Comparison of ENCODE assay signal across 15 cellular contexts in genomic region chr9:136837146-136837855, GRCh38. TPM values are rescaled to one million over a fixed set of nuclear protein-coding genes. Genes with fewer than 3 reads are reported as not detected.
DNase-seq lines count a peak whose midpoint lies in the region; ATAC-seq, FAIRE-seq and TF ChIP-seq lines count a peak whose summit lies in the region.
"Had no signal": no experiment of that assay in that cellular context is flagged by ENCODE, and none has a peak within 500 bp of the region (broad histone marks: within the 10 kb centered on the region; RNA-seq: fewer than 3 reads in every experiment).

No MANE protein-coding gene starts in this region.

- H3K9me3 ChIP-seq in cardiac muscle cell (ENCODE audit: low read depth) (no peaks in the 10 kb centered on the region), K562 (replicated peaks; ENCODE audit: control insufficient read depth, insufficient read depth, low read depth, low read length) (no peaks in the 10 kb centered on the region), neuronal stem cell (replicated peaks in 1 of 2; ENCODE audit: control insufficient read depth in 2 of 2, insufficient read depth in 1 of 2, low read depth in 1 of 2, low read length in 2 of 2) (no peaks in the 10 kb centered on the region)
- H3K9me3 ChIP-seq: BLaER1 treated with 17β-estradiol and CSF1 and Interleukin-3, amounts not matched to agents 10 nM and 100 nM; HAP-1 had no signal

- WGBS in K562 (ENCODE audit: insufficient coverage, low coverage, missing lambda C conversion rate), result 84% methylated on average over 19 of the region's 27 CpGs
- no CpG with 5 or more reads among the region's 27 CpGs for WGBS in neuronal stem cell (ENCODE audit: extremely low coverage in 2 of 2, insufficient read length in 2 of 2, insufficient replicate concordance in 1 of 2), 2 donors

- no peak overlapping the region for H3K14ac ChIP-seq in neuronal stem cell (ENCODE audit: low read length)

- peak overlapping the region; percentile 80 for H3K23ac ChIP-seq in neuronal stem cell (ENCODE audit: low read depth, low read length, poor library complexity)

- ATAC-seq in K562, result no peak

- H3K9me1 ChIP-seq in K562 (ENCODE audit: control insufficient read depth, insufficient read depth, low read length), result peaks cover 3% of the 10 kb centered on the region

- no peak for FAIRE-seq in K562 (lab: Jason Lieb, UNC)
- FAIRE-seq: H1 had no signal

- no peak overlapping the region for H3K4me3 ChIP-seq in cardiac muscle cell
- H3K4me3 ChIP-seq in K562, result no peak overlapping the region
- H3K4me3 ChIP-seq in neuronal stem cell (ENCODE audit: low read length in 2 of 2), result no peak overlapping the region
- H3K4me3 ChIP-seq: BLaER1 treated with 17β-estradiol and CSF1 and Interleukin-3, amounts not matched to agents 10 nM and 100 nM; HAP-1 had no signal

- H2AFZ ChIP-seq in K562 (ENCODE audit: low read depth, low read length) (no peak overlapping the region), neuronal stem cell (ENCODE audit: low read length) (no peak overlapping the region)

- H2BK15ac ChIP-seq in neuronal stem cell (ENCODE audit: low read length), result no peak overlapping the region

- no peaks in the 10 kb centered on the region for H3K27me3 ChIP-seq in cardiac muscle cell
- no peaks in the 10 kb centered on the region for H3K27me3 ChIP-seq in K562 (ENCODE audit: control insufficient read depth in 2 of 2, insufficient read depth in 2 of 2, low read length in 2 of 2)
- H3K27me3 ChIP-seq in neuronal stem cell (ENCODE audit: control insufficient read depth in 3 of 3, insufficient read depth in 3 of 3, low read depth in 1 of 3, low read length in 3 of 3), result no peaks in the 10 kb centered on the region
- H3K27me3 ChIP-seq: BLaER1 treated with 17β-estradiol and CSF1 and Interleukin-3, amounts not matched to agents 10 nM and 100 nM had no signal

- CTCF ChIA-PET in K562 (lab: Yijun Ruan, JAX; ENCODE audit: low intra/inter-chr PET ratio), result no interaction called here

- DNase-seq in cardiac muscle cell (ENCODE audit: low read depth in 1 of 2, low spot score in 1 of 2) (no peak), cardiac septum (ENCODE audit: low spot score) (no peak), K562 (ENCODE audit: extremely low read depth in 1 of 4, low spot score in 3 of 4) (no peak), neuronal stem cell (ENCODE audit: low spot score) (no peak), COLO829 (ENCODE audit: low spot score) (no peak)
- no peak for DNase-seq in activated CD4-positive, alpha-beta T cell treated with anti-CD3 and anti-CD28 coated beads, Interleukin-2, amount 50 U/mL, for 1 hour
- DNase-seq: 8988T; AML-193; Calu3; CD4-positive, CD25-positive, alpha-beta regulatory T cell; DMS 273 treated with DMSO at 0.1 percent for 48 hours had no signal

- H3K18ac ChIP-seq in neuronal stem cell (ENCODE audit: low read length), result peak overlapping the region; percentile 48

- no peak overlapping the region for H2BK12ac ChIP-seq in neuronal stem cell (ENCODE audit: low read length)

- no peak overlapping the region for H2AK5ac ChIP-seq in neuronal stem cell (ENCODE audit: low read depth, low read length)

- H2BK5ac ChIP-seq in neuronal stem cell (ENCODE audit: low read length), result no peak overlapping the region

- H3K4me2 ChIP-seq in K562 (ENCODE audit: insufficient read depth, low read length) (no peak overlapping the region), neuronal stem cell (ENCODE audit: insufficient read depth, low read length, poor library complexity, severe bottlenecking) (no peak overlapping the region)
- H3K4me2 ChIP-seq: BLaER1 treated with 17β-estradiol and CSF1 and Interleukin-3, amounts not matched to agents 10 nM and 100 nM had no signal

- no peak overlapping the region for H4K91ac ChIP-seq in neuronal stem cell (ENCODE audit: low read depth, low read length, poor library complexity)

- H3K4me1 ChIP-seq in cardiac muscle cell (ENCODE audit: low read depth) (peaks cover 21% of the 10 kb centered on the region), K562 (replicated peaks in 1 of 2; ENCODE audit: control insufficient read depth in 2 of 2, insufficient read depth in 2 of 2, low read length in 2 of 2) (peaks cover 7 to 75% of the 10 kb centered on the region in 2 experiments), neuronal stem cell (ENCODE audit: control insufficient read depth in 2 of 2, insufficient read depth in 1 of 2, low read depth in 1 of 2, low read length in 2 of 2) (peaks cover 23 to 25% of the 10 kb centered on the region in 2 donors)

- TF ChIP-seq POLR2A in K562 (conservative IDR thresholded peaks at IDR 0.05), result no peak

- H4K8ac ChIP-seq in neuronal stem cell (ENCODE audit: low read depth, low read length), result no peak overlapping the region

- no peak for TF ChIP-seq RAD21 in K562 (CRISPR knock-in tag; conservative IDR thresholded peaks at IDR 0.05 in 1 of 2, IDR thresholded peaks at IDR 0.05 in 1 of 2)

- no peak for TF ChIP-seq CTCF in cardiac muscle cell (IDR thresholded peaks at IDR 0.05; ENCODE audit: low read depth, low read length)
- TF ChIP-seq CTCF in K562 (IDR thresholded peaks at IDR 0.05 in 2 of 3, conservative IDR thresholded peaks at IDR 0.05 in 1 of 3; ENCODE audit: insufficient read depth in 2 of 3, low read depth in 1 of 3, low read length in 3 of 3), result no peak

- H3K36me3 ChIP-seq in cardiac muscle cell, result peaks cover 14% of the 10 kb centered on the region
- peaks cover 74% of the 10 kb centered on the region; the same call in 2 of the 3 replicates for H3K36me3 ChIP-seq in K562 (ENCODE audit: control insufficient read depth, insufficient read depth, low read length)
- peaks cover 19 to 69% of the 10 kb centered on the region in 2 donors for H3K36me3 ChIP-seq in neuronal stem cell (replicated peaks in 1 of 2; ENCODE audit: control insufficient read depth in 2 of 2, insufficient read depth in 2 of 2, low read length in 2 of 2)

- no peak for TF ChIP-seq EP300 in K562 (IDR thresholded peaks at IDR 0.05; ENCODE audit: low read length)

- H3K27ac ChIP-seq in cardiac muscle cell (peak overlapping the region; percentile 88), K562 (ENCODE audit: extremely low read depth, low read depth, low read length) (no peak overlapping the region), neuronal stem cell (replicated peaks; ENCODE audit: low read length) (no peak overlapping the region)
- H3K27ac ChIP-seq: BLaER1 treated with 17β-estradiol and CSF1 and Interleukin-3, amounts not matched to agents 10 nM and 100 nM; HL-60 had no signal

- no peaks in the 10 kb centered on the region for H3K79me2 ChIP-seq in K562 (ENCODE audit: control insufficient read depth, insufficient read depth, low read length)

- no peak overlapping the region for H3K4ac ChIP-seq in neuronal stem cell (ENCODE audit: low read length)

- intact Hi-C loops in cardiac septum (cut with DNase I) (no loop called here), K562 (cut with micrococcal nuclease) (no loop called here)

- POLR2A ChIA-PET in K562 (lab: Yijun Ruan, JAX), result interaction anchor here (0.6 to 1.3 kb wide), 3 partner anchors 10 to 380 kb away, joined by 3 to 5 read pairs (median 4); no protein-coding TSS in a partner anchor

- no TSS peak for BruUV-seq in K562 (replicated peaks; lab: Mats Ljungman, UMichigan)

- H3K79me1 ChIP-seq in neuronal stem cell (ENCODE audit: low read depth, low read length), result peaks cover 10% of the 10 kb centered on the region

- in situ Hi-C loops in K562 (cut with MboI), result no loop called here

- H4K20me1 ChIP-seq in K562 (replicated peaks; ENCODE audit: control insufficient read depth, insufficient read depth, low read length), result peaks cover 17% of the 10 kb centered on the region

- no peak overlapping the region; a peak in 1 of 4 replicates for H3K9ac ChIP-seq in K562 (ENCODE audit: insufficient read depth in 1 of 2, low read depth in 2 of 2, low read length in 2 of 2)
- H3K9ac ChIP-seq in neuronal stem cell (ENCODE audit: low read depth, low read length, poor library complexity), result no peak overlapping the region
- H3K9ac ChIP-seq: BLaER1 treated with 17β-estradiol and CSF1 and Interleukin-3, amounts not matched to agents 10 nM and 100 nM had no signal

- H2BK120ac ChIP-seq in neuronal stem cell (ENCODE audit: low read depth, low read length), result no peak overlapping the region

RNA-seq across cellular contexts. Expression of gene AJM1, which starts 5.0 kb away (rescaled TPM):
- total RNA-seq in cardiac muscle cell (8.5 and 12.2 TPM in 2 replicates), cardiac septum (8.6 TPM), K562 (2014; rRNA removed) (2.0 and 2.8 TPM in 2 replicates), K562 (2014; rRNA removed; fragmentation: Illumina TruSeq; extraction: Trizol) (0.07 TPM in 1 of 2 replicates, not detected in the other), K562 (2015; rRNA removed; fragmentation: Illumina TruSeq; extraction: Trizol) (0.83 and 0.94 TPM in 2 replicates), K562 (2021) (3.2 TPM in 2 replicates)
- polyA plus RNA-seq in cardiac muscle cell (8.7 and 12.1 TPM in 2 replicates), K562 (2011; rRNA removed) (0.46 and 1.1 TPM in 2 replicates), K562 (2014; fragmentation: Illumina TruSeq; extraction: Trizol) (0.06 and 0.54 TPM in 2 replicates), K562 (2014; fragmentation: Nextera tagmentation; extraction: Ambion mirVana) (under 1 TPM in 1 of 2 experiments, not detected in 1; 0.01 TPM), K562 (2014; rRNA removed) (2.2 and 3.7 TPM in 2 replicates)
- 3.5 and 12.8 TPM in 2 replicates for total RNA-seq in K562 (2011; cell fraction: chromatin; rRNA removed; ENCODE audit: low replicate concordance)
- 13.2 and 13.6 TPM in 2 replicates for total RNA-seq in K562 (2011; cell fraction: nucleolus; rRNA removed)
- total RNA-seq in K562 (2011; cell fraction: nucleoplasm; rRNA removed), result 7.8 and 10.9 TPM in 2 replicates
- polyA plus RNA-seq in K562 (2011; cell fraction: cytosol; rRNA removed), result 0.49 and 1.00 TPM in 2 replicates
- 11.7 and 16.6 TPM in 2 replicates for polyA plus RNA-seq in K562 (2011; cell fraction: nucleus; rRNA removed)
- polyA plus RNA-seq in K562 (2012), result 2.1 and 4.3 TPM in 2 replicates
- 0.11 and 0.12 TPM in 2 replicates for polyA minus RNA-seq in K562 (2011; rRNA and poly(A)+ RNA removed)
- 0.86 and 1.3 TPM in 2 replicates for polyA minus RNA-seq in K562 (2011; cell fraction: cytosol; rRNA and poly(A)+ RNA removed)
- 2.6 and 3.0 TPM in 2 replicates for polyA minus RNA-seq in K562 (2011; cell fraction: nucleus; rRNA and poly(A)+ RNA removed)
- 0.42 TPM for polyA plus RNA-seq in neuronal stem cell (2013, experiment 1 of 2)
- polyA plus RNA-seq in neuronal stem cell (2013, experiment 2 of 2), result 0.44 TPM

RNA-seq across cellular contexts. Expression of gene PHPT1, which starts 11.9 kb away (rescaled TPM):
- total RNA-seq in cardiac muscle cell, result 185 and 235 TPM in 2 replicates
- 557 and 565 TPM in 2 replicates for polyA plus RNA-seq in cardiac muscle cell
- 296 TPM for total RNA-seq in cardiac septum
- 45.1 and 180 TPM in 2 replicates for total RNA-seq in K562 (2011; cell fraction: chromatin; rRNA removed; ENCODE audit: low replicate concordance)
- total RNA-seq in K562 (2011; cell fraction: nucleolus; rRNA removed), result 169 and 176 TPM in 2 replicates
- total RNA-seq in K562 (2011; cell fraction: nucleoplasm; rRNA removed), result 73.7 and 101 TPM in 2 replicates
- 114 and 142 TPM in 2 replicates for total RNA-seq in K562 (2014; rRNA removed)
- 16.4 and 20.9 TPM in 2 replicates for total RNA-seq in K562 (2014; rRNA removed; fragmentation: Illumina TruSeq; extraction: Trizol)
- 93.0 and 96.7 TPM in 2 replicates for total RNA-seq in K562 (2015; rRNA removed; fragmentation: Illumina TruSeq; extraction: Trizol)
- total RNA-seq in K562 (2021), result 126 and 135 TPM in 2 replicates
- polyA plus RNA-seq in K562 (2011; rRNA removed), result 50.9 and 84.3 TPM in 2 replicates
- 137 and 211 TPM in 2 replicates for polyA plus RNA-seq in K562 (2011; cell fraction: cytosol; rRNA removed)
- polyA plus RNA-seq in K562 (2011; cell fraction: nucleus; rRNA removed), result 314 and 360 TPM in 2 replicates
- polyA plus RNA-seq in K562 (2012), result 124 and 150 TPM in 2 replicates
- polyA plus RNA-seq in K562 (2014; fragmentation: Illumina TruSeq; extraction: Trizol), result 80.2 and 98.6 TPM in 2 replicates
- polyA plus RNA-seq in K562 (2014; fragmentation: Nextera tagmentation; extraction: Ambion mirVana), result 100 to 1,000 TPM; 131 to 166 TPM
- 129 and 161 TPM in 2 replicates for polyA plus RNA-seq in K562 (2014; rRNA removed)
- polyA minus RNA-seq in K562 (2011; rRNA and poly(A)+ RNA removed), result 7.0 and 7.2 TPM in 2 replicates
- polyA minus RNA-seq in K562 (2011; cell fraction: cytosol; rRNA and poly(A)+ RNA removed), result 19.4 and 27.9 TPM in 2 replicates
- polyA minus RNA-seq in K562 (2011; cell fraction: nucleus; rRNA and poly(A)+ RNA removed), result 31.0 and 41.3 TPM in 2 replicates
- 230 TPM for polyA plus RNA-seq in neuronal stem cell (2013, experiment 1 of 2)
- 218 TPM for polyA plus RNA-seq in neuronal stem cell (2013, experiment 2 of 2)

RNA-seq across cellular contexts. Expression of gene MAMDC4, which starts 14.8 kb away (rescaled TPM):
- total RNA-seq in cardiac muscle cell (22.2 and 29.7 TPM in 2 replicates), cardiac septum (11.0 TPM), K562 (2014; rRNA removed) (4.5 and 7.1 TPM in 2 replicates), K562 (2014; rRNA removed; fragmentation: Illumina TruSeq; extraction: Trizol) (0.10 and 0.47 TPM in 2 replicates), K562 (2015; rRNA removed; fragmentation: Illumina TruSeq; extraction: Trizol) (2.9 and 3.6 TPM in 2 replicates), K562 (2021) (9.6 and 11.0 TPM in 2 replicates)
- polyA plus RNA-seq in cardiac muscle cell (8.7 and 17.8 TPM in 2 replicates), K562 (2011; rRNA removed) (1.3 and 3.6 TPM in 2 replicates), K562 (2014; fragmentation: Illumina TruSeq; extraction: Trizol) (1.5 and 2.2 TPM in 2 replicates), K562 (2014; fragmentation: Nextera tagmentation; extraction: Ambion mirVana) (under 1 TPM; 0.03 to 0.18 TPM), K562 (2014; rRNA removed) (7.9 and 10.8 TPM in 2 replicates)
- total RNA-seq in K562 (2011; cell fraction: chromatin; rRNA removed; ENCODE audit: low replicate concordance), result 9.8 and 44.0 TPM in 2 replicates
- total RNA-seq in K562 (2011; cell fraction: nucleolus; rRNA removed), result 38.6 and 45.4 TPM in 2 replicates
- 15.4 and 16.5 TPM in 2 replicates for total RNA-seq in K562 (2011; cell fraction: nucleoplasm; rRNA removed)
- polyA plus RNA-seq in K562 (2011; cell fraction: cytosol; rRNA removed), result 0.74 and 2.6 TPM in 2 replicates
- polyA plus RNA-seq in K562 (2011; cell fraction: nucleus; rRNA removed), result 45.8 and 94.5 TPM in 2 replicates
- 6.9 and 15.2 TPM in 2 replicates for polyA plus RNA-seq in K562 (2012)
- 0.06 and 0.21 TPM in 2 replicates for polyA minus RNA-seq in K562 (2011; rRNA and poly(A)+ RNA removed)
- polyA minus RNA-seq in K562 (2011; cell fraction: cytosol; rRNA and poly(A)+ RNA removed), result 1.1 and 1.5 TPM in 2 replicates
- 5.0 and 5.6 TPM in 2 replicates for polyA minus RNA-seq in K562 (2011; cell fraction: nucleus; rRNA and poly(A)+ RNA removed)
- 3.6 TPM for polyA plus RNA-seq in neuronal stem cell (2013, experiment 1 of 2)
- 3.2 TPM for polyA plus RNA-seq in neuronal stem cell (2013, experiment 2 of 2)

RNA-seq across cellular contexts. Expression of gene EDF1, which starts 28.8 kb away (rescaled TPM):
- total RNA-seq in cardiac muscle cell (741 and 1,028 TPM in 2 replicates), cardiac septum (293 TPM), K562 (2014; rRNA removed) (532 and 564 TPM in 2 replicates), K562 (2014; rRNA removed; fragmentation: Illumina TruSeq; extraction: Trizol) (132 and 198 TPM in 2 replicates), K562 (2015; rRNA removed; fragmentation: Illumina TruSeq; extraction: Trizol) (363 and 368 TPM in 2 replicates), K562 (2021) (302 and 324 TPM in 2 replicates)
- polyA plus RNA-seq in cardiac muscle cell (496 and 793 TPM in 2 replicates), K562 (2011; rRNA removed) (235 TPM in 2 replicates), K562 (2014; fragmentation: Illumina TruSeq; extraction: Trizol) (318 and 384 TPM in 2 replicates), K562 (2014; fragmentation: Nextera tagmentation; extraction: Ambion mirVana) (100 to 1,000 TPM in 1 of 2 experiments, 10 to 100 TPM in 1; 81.0 to 108 TPM), K562 (2014; rRNA removed) (526 and 558 TPM in 2 replicates)
- 59.6 and 137 TPM in 2 replicates for total RNA-seq in K562 (2011; cell fraction: chromatin; rRNA removed; ENCODE audit: low replicate concordance)
- 95.8 and 97.7 TPM in 2 replicates for total RNA-seq in K562 (2011; cell fraction: nucleolus; rRNA removed)
- 83.2 and 87.5 TPM in 2 replicates for total RNA-seq in K562 (2011; cell fraction: nucleoplasm; rRNA removed)
- 308 and 335 TPM in 2 replicates for polyA plus RNA-seq in K562 (2011; cell fraction: cytosol; rRNA removed)
- polyA plus RNA-seq in K562 (2011; cell fraction: nucleus; rRNA removed), result 223 and 253 TPM in 2 replicates
- 389 and 638 TPM in 2 replicates for polyA plus RNA-seq in K562 (2012)
- polyA minus RNA-seq in K562 (2011; rRNA and poly(A)+ RNA removed), result 128 and 129 TPM in 2 replicates
- polyA minus RNA-seq in K562 (2011; cell fraction: cytosol; rRNA and poly(A)+ RNA removed), result 82.8 and 116 TPM in 2 replicates
- 37.3 and 41.4 TPM in 2 replicates for polyA minus RNA-seq in K562 (2011; cell fraction: nucleus; rRNA and poly(A)+ RNA removed)
- polyA plus RNA-seq in neuronal stem cell (2013, experiment 1 of 2), result 289 TPM
- polyA plus RNA-seq in neuronal stem cell (2013, experiment 2 of 2), result 288 TPM

RNA-seq across cellular contexts. Expression of gene RABL6, which starts 29.6 kb away (rescaled TPM):
- 131 and 153 TPM in 2 replicates for total RNA-seq in cardiac muscle cell
- 101 and 115 TPM in 2 replicates for polyA plus RNA-seq in cardiac muscle cell
- total RNA-seq in cardiac septum, result 66.4 TPM
- 250 and 572 TPM in 2 replicates for total RNA-seq in K562 (2011; cell fraction: chromatin; rRNA removed; ENCODE audit: low replicate concordance)
- total RNA-seq in K562 (2011; cell fraction: nucleolus; rRNA removed), result 321 and 330 TPM in 2 replicates
- total RNA-seq in K562 (2011; cell fraction: nucleoplasm; rRNA removed), result 231 and 237 TPM in 2 replicates
- 141 and 154 TPM in 2 replicates for total RNA-seq in K562 (2014; rRNA removed)
- 34.2 and 44.6 TPM in 2 replicates for total RNA-seq in K562 (2014; rRNA removed; fragmentation: Illumina TruSeq; extraction: Trizol)
- 84.5 and 85.0 TPM in 2 replicates for total RNA-seq in K562 (2015; rRNA removed; fragmentation: Illumina TruSeq; extraction: Trizol)
- total RNA-seq in K562 (2021), result 165 and 181 TPM in 2 replicates
- 109 and 142 TPM in 2 replicates for polyA plus RNA-seq in K562 (2011; rRNA removed)
- polyA plus RNA-seq in K562 (2011; cell fraction: cytosol; rRNA removed), result 89.0 and 119 TPM in 2 replicates
- polyA plus RNA-seq in K562 (2011; cell fraction: nucleus; rRNA removed), result 341 and 396 TPM in 2 replicates
- 134 and 138 TPM in 2 replicates for polyA plus RNA-seq in K562 (2012)
- polyA plus RNA-seq in K562 (2014; fragmentation: Illumina TruSeq; extraction: Trizol), result 68.9 and 82.6 TPM in 2 replicates
- 1 to 10 TPM; 5.6 to 6.4 TPM for polyA plus RNA-seq in K562 (2014; fragmentation: Nextera tagmentation; extraction: Ambion mirVana)
- 121 and 124 TPM in 2 replicates for polyA plus RNA-seq in K562 (2014; rRNA removed)
- polyA minus RNA-seq in K562 (2011; rRNA and poly(A)+ RNA removed), result 64.4 and 75.7 TPM in 2 replicates
- polyA minus RNA-seq in K562 (2011; cell fraction: cytosol; rRNA and poly(A)+ RNA removed), result 71.6 and 75.2 TPM in 2 replicates
- polyA minus RNA-seq in K562 (2011; cell fraction: nucleus; rRNA and poly(A)+ RNA removed), result 89.1 and 116 TPM in 2 replicates
- 115 TPM for polyA plus RNA-seq in neuronal stem cell (2013, experiment 1 of 2)
- 112 TPM for polyA plus RNA-seq in neuronal stem cell (2013, experiment 2 of 2)
